Comparison of ENCODE assay signal across 9 cellular contexts in genomic region chr11:64804346-64805210, GRCh38. TPM values are rescaled to one million over a fixed set of nuclear protein-coding genes. Genes with fewer than 3 reads are reported as not detected.
A peak's percentile ranks its signal among the peaks of the same experiment; 100 is the strongest.
DNase-seq lines count a peak whose midpoint lies in the region; ATAC-seq, FAIRE-seq and TF ChIP-seq lines count a peak whose summit lies in the region.
"Had no signal": no experiment of that assay in that cellular context is flagged by ENCODE, and none has a peak within 500 bp of the region (broad histone marks: within the 10 kb centered on the region; RNA-seq: fewer than 3 reads in every experiment).

No MANE protein-coding gene starts in this region.

- H3K36me3 ChIP-seq in HUES64 (ENCODE audit: insufficient read depth, low read length) (peaks cover 32% of the 10 kb centered on the region), K562 (ENCODE audit: control insufficient read depth, insufficient read depth, low read length) (peaks cover 55% of the 10 kb centered on the region; the same call in 2 of the 3 replicates), small intestine (ENCODE audit: control insufficient read depth in 2 of 2, insufficient read depth in 2 of 2, low read length in 2 of 2) (no peaks in the 10 kb centered on the region)

- H3K4me3 ChIP-seq in HUES64 (ENCODE audit: low read length), result peak overlapping the region; percentile 64
- H3K4me3 ChIP-seq in K562, result no peak overlapping the region
- no peak overlapping the region for H3K4me3 ChIP-seq in small intestine (ENCODE audit: low read depth in 1 of 2, low read length in 2 of 2)

- H3K4me3 Mint-ChIP-seq in CD4-positive, alpha-beta T cell, result peak overlapping the region; percentile 91
- H3K4me3 Mint-ChIP-seq in naive thymus-derived CD8-positive, alpha-beta T cell, result peak overlapping the region; percentile 81 to 91 (median 87)

- CTCF ChIA-PET in CD4-positive, alpha-beta T cell (lab: Charles Lee), result interaction anchor here (1.2 to 1.6 kb wide), 2 partner anchors 81 to 83 kb away, joined by 3 to 4 read pairs; no protein-coding TSS in a partner anchor
- CTCF ChIA-PET in K562 (lab: Yijun Ruan, JAX; ENCODE audit: low intra/inter-chr PET ratio), result interaction anchor here (0.6 to 1.1 kb wide), 3 partner anchors 17 to 164 kb away, joined by 3 to 4 read pairs (median 4); no protein-coding TSS in a partner anchor

- peaks cover 38% of the 10 kb centered on the region for H3K4me1 Mint-ChIP-seq in CD4-positive, alpha-beta T cell (ENCODE audit: low read depth)
- H3K4me1 Mint-ChIP-seq in naive thymus-derived CD8-positive, alpha-beta T cell, result peaks cover 24 to 53% (median 50%) of the 10 kb centered on the region in 4 donors

- H3K27ac Mint-ChIP-seq in CD4-positive, alpha-beta T cell, result peak overlapping the region; percentile 91
- peak overlapping the region in 8 of 10 donors; percentile 79 to 95 (median 92) for H3K27ac Mint-ChIP-seq in naive thymus-derived CD8-positive, alpha-beta T cell

- H3K9me3 Mint-ChIP-seq in CD4-positive, alpha-beta T cell, result no peaks in the 10 kb centered on the region
- H3K9me3 Mint-ChIP-seq in naive thymus-derived CD8-positive, alpha-beta T cell, result no peaks in the 10 kb centered on the region

- H3K9ac ChIP-seq in HUES64 (ENCODE audit: low read depth, low read length) (0 out of 2 replicates have a peak overlapping the region, but pooled peaks have one; percentile 3), K562 (ENCODE audit: insufficient read depth in 1 of 2, low read depth in 2 of 2, low read length in 2 of 2) (peak overlapping the region; percentile 10 to 87; a peak in 2 of 4 replicates)

- H3K27ac ChIP-seq in CD4-positive, alpha-beta T cell (ENCODE audit: low read depth, low read length), result peak overlapping the region; percentile 86
- peak overlapping the region; percentile 82; the same call in 1 of the 2 replicates for H3K27ac ChIP-seq in HUES64 (ENCODE audit: low read depth, low read length)
- no peak overlapping the region; the same call in 2 of the 3 replicates for H3K27ac ChIP-seq in K562 (ENCODE audit: extremely low read depth, low read depth, low read length)
- peak overlapping the region in 1 of 2 donors; percentile 89 for H3K27ac ChIP-seq in small intestine (ENCODE audit: low read depth in 1 of 2, low read length in 1 of 2)

- no peak for TF ChIP-seq EP300 in K562 (IDR thresholded peaks at IDR 0.05; ENCODE audit: low read length)

- peaks cover 54% of the 10 kb centered on the region for H3K36me3 Mint-ChIP-seq in CD4-positive, alpha-beta T cell (ENCODE audit: low read depth)
- H3K36me3 Mint-ChIP-seq in naive thymus-derived CD8-positive, alpha-beta T cell, result peaks cover 0 to 32% (median 11%) of the 10 kb centered on the region in 3 donors

- intact Hi-C loops in CD4-positive, alpha-beta T cell (cut with DNase I, micrococcal nuclease), result loop anchor here in 1 of 2 experiments (5.0 kb wide), 3 partner anchors 38 to 308 kb away; partner anchors contain the start of genes CDC42BPG and TM7SF2
- intact Hi-C loops in K562 (cut with micrococcal nuclease), result loop anchor here (5.0 kb wide), 1 partner anchor 38 kb away; the partner anchor contains the start of gene CDC42BPG

- peaks cover 8% of the 10 kb centered on the region for H3K79me2 ChIP-seq in K562 (ENCODE audit: control insufficient read depth, insufficient read depth, low read length)

- no peaks in the 10 kb centered on the region for H3K9me1 ChIP-seq in K562 (ENCODE audit: control insufficient read depth, insufficient read depth, low read length)

- POLR2A ChIA-PET in CD4-positive, alpha-beta T cell (lab: Charles Lee), result interaction anchor here (1.1 to 5.7 kb wide), 5 partner anchors 26 to 330 kb away, joined by 8 to 81 read pairs (median 10); partner anchors contain the start of genes CDC42BPG, RASGRP2 and SF1
- POLR2A ChIA-PET in K562 (lab: Yijun Ruan, JAX), result interaction anchor here (1.4 kb wide), 1 partner anchor 26 kb away, joined by 4 read pairs; the partner anchor contains the start of gene SF1
- POLR2A ChIA-PET in naive thymus-derived CD8-positive, alpha-beta T cell (lab: Charles Lee), result interaction anchor here (0.5 to 7.3 kb wide), 8 partner anchors 9 to 313 kb away, joined by 3 to 135 read pairs (median 27); partner anchors contain the start of genes RASGRP2, SF1 and ZNHIT2

- 93% methylated on average over 41 of the region's 41 CpGs for WGBS in HUES64
- 89% methylated on average over 26 of the region's 41 CpGs for whole genome bisulfite sequencing in K562 (ENCODE audit: insufficient coverage, low coverage, missing lambda C conversion rate)
- 91 to 94% (median 94%) methylated on average over 35 to 41 of the region's 41 CpGs for WGBS in small intestine, 3 donors

- no peak for FAIRE-seq in K562 (lab: Jason Lieb, UNC)
- FAIRE-seq in small intestine (lab: Jason Lieb, UNC), result no peak

- in situ Hi-C loops in K562 (cut with MboI), result no loop called here

- TF ChIP-seq RAD21 in K562 (CRISPR knock-in tag; conservative IDR thresholded peaks at IDR 0.05 in 1 of 2, IDR thresholded peaks at IDR 0.05 in 1 of 2), result no peak

- H3K4me1 ChIP-seq in HUES64 (ENCODE audit: insufficient read depth, low read length), result peaks cover 9% of the 10 kb centered on the region
- H3K4me1 ChIP-seq in K562 (replicated peaks in 1 of 2; ENCODE audit: control insufficient read depth in 2 of 2, insufficient read depth in 2 of 2, low read length in 2 of 2), result peaks cover 35 to 60% of the 10 kb centered on the region in 2 experiments
- H3K4me1 ChIP-seq in small intestine (ENCODE audit: control insufficient read depth in 2 of 2, insufficient read depth in 1 of 2, low read depth in 1 of 2, low read length in 1 of 2), result peaks cover 1 to 4% of the 10 kb centered on the region in 2 donors

- no peak overlapping the region for H2AFZ ChIP-seq in K562 (ENCODE audit: low read depth, low read length)

- peak overlapping the region; percentile 91; the same call in 1 of the 2 replicates for H3K4me2 ChIP-seq in K562 (ENCODE audit: insufficient read depth, low read length)

- no peaks in the 10 kb centered on the region for H3K27me3 ChIP-seq in CD4-positive, alpha-beta T cell (ENCODE audit: control insufficient read depth, insufficient read depth, low read length)
- H3K27me3 ChIP-seq in HUES64 (ENCODE audit: insufficient read depth, low read length) (no peaks in the 10 kb centered on the region), K562 (ENCODE audit: control insufficient read depth in 2 of 2, insufficient read depth in 2 of 2, low read length in 2 of 2) (no peaks in the 10 kb centered on the region), small intestine (ENCODE audit: control insufficient read depth in 2 of 2, insufficient read depth in 2 of 2, low read length in 2 of 2) (no peaks in the 10 kb centered on the region)

- TF ChIP-seq POLR2A in K562 (conservative IDR thresholded peaks at IDR 0.05), result no peak

- TF ChIP-seq CTCF in CD4-positive, alpha-beta T cell (IDR thresholded peaks at IDR 0.05), result no peak
- peak; percentile 31 to 51 (median 36); a peak in 5 of 6 replicates for TF ChIP-seq CTCF in K562 (IDR thresholded peaks at IDR 0.05 in 2 of 3, conservative IDR thresholded peaks at IDR 0.05 in 1 of 3; ENCODE audit: insufficient read depth in 2 of 3, low read depth in 1 of 3, low read length in 3 of 3)

- DNase-seq in CD4-positive, alpha-beta T cell, result no peak
- DNase-seq in K562 (ENCODE audit: extremely low read depth in 1 of 4, low spot score in 3 of 4), result no peak
- no peak for DNase-seq in naive thymus-derived CD8-positive, alpha-beta T cell
- DNase-seq in small intestine, result no peak
- no peak for DNase-seq in KG1 (lab: John Stamatoyannopoulos, UW)
- no peak for DNase-seq in T-helper 9 cell

- no peak for ATAC-seq in CD4-positive, alpha-beta T cell (ENCODE audit: poor library complexity)
- peak; percentile 9; the same call in 1 of the 3 replicates for ATAC-seq in K562
- ATAC-seq in naive thymus-derived CD8-positive, alpha-beta T cell, result no peak
- no peak for ATAC-seq in HG03457 (IDR thresholded peaks at IDR 0.05; ENCODE audit: unreplicated experiment)

- H4K20me1 ChIP-seq in K562 (replicated peaks; ENCODE audit: control insufficient read depth, insufficient read depth, low read length), result no peaks in the 10 kb centered on the region

- no peaks in the 10 kb centered on the region for H3K27me3 Mint-ChIP-seq in CD4-positive, alpha-beta T cell
- no peaks in the 10 kb centered on the region for H3K27me3 Mint-ChIP-seq in naive thymus-derived CD8-positive, alpha-beta T cell

- BruUV-seq in K562 (replicated peaks; lab: Mats Ljungman, UMichigan), result no TSS peak

- H3K9me3 ChIP-seq in CD4-positive, alpha-beta T cell (ENCODE audit: control insufficient read depth, low read length), result no peaks in the 10 kb centered on the region
- H3K9me3 ChIP-seq in HUES64 (ENCODE audit: insufficient read depth, low read depth, low read length) (no peaks in the 10 kb centered on the region), K562 (replicated peaks; ENCODE audit: control insufficient read depth, insufficient read depth, low read depth, low read length) (no peaks in the 10 kb centered on the region), small intestine (ENCODE audit: control insufficient read depth, low read depth) (no peaks in the 10 kb centered on the region)

RNA-seq across cellular contexts. Expression of gene MAP4K2, which starts 1.6 kb away (rescaled TPM):
- 10 to 100 TPM; 71.9 to 74.1 TPM for total RNA-seq in CD4-positive, alpha-beta T cell
- polyA plus RNA-seq in HUES64 (2013, experiment 1 of 2), result 14.1 TPM
- 16.9 TPM for polyA plus RNA-seq in HUES64 (2013, experiment 2 of 2)
- total RNA-seq in K562 (2011; cell fraction: chromatin; rRNA removed; ENCODE audit: low replicate concordance), result 11.3 and 40.1 TPM in 2 replicates
- total RNA-seq in K562 (2011; cell fraction: nucleolus; rRNA removed), result 20.5 and 22.5 TPM in 2 replicates
- 7.3 and 11.7 TPM in 2 replicates for total RNA-seq in K562 (2011; cell fraction: nucleoplasm; rRNA removed)
- total RNA-seq in K562 (2014; rRNA removed), result 9.6 and 13.7 TPM in 2 replicates
- total RNA-seq in K562 (2014; rRNA removed; fragmentation: Illumina TruSeq; extraction: Trizol), result 3.4 and 4.9 TPM in 2 replicates
- 7.0 and 8.5 TPM in 2 replicates for total RNA-seq in K562 (2015; rRNA removed; fragmentation: Illumina TruSeq; extraction: Trizol)
- 13.9 and 14.5 TPM in 2 replicates for total RNA-seq in K562 (2021)
- 7.3 and 11.2 TPM in 2 replicates for polyA plus RNA-seq in K562 (2011; rRNA removed)
- polyA plus RNA-seq in K562 (2011; cell fraction: cytosol; rRNA removed), result 11.2 and 14.4 TPM in 2 replicates
- 40.2 and 43.0 TPM in 2 replicates for polyA plus RNA-seq in K562 (2011; cell fraction: nucleus; rRNA removed)
- 9.6 and 14.0 TPM in 2 replicates for polyA plus RNA-seq in K562 (2012)
- 8.5 and 12.2 TPM in 2 replicates for polyA plus RNA-seq in K562 (2014; fragmentation: Illumina TruSeq; extraction: Trizol)
- under 1 TPM; 0.13 to 0.39 TPM for polyA plus RNA-seq in K562 (2014; fragmentation: Nextera tagmentation; extraction: Ambion mirVana)
- 10.5 and 11.6 TPM in 2 replicates for polyA plus RNA-seq in K562 (2014; rRNA removed)
- 5.1 and 6.7 TPM in 2 replicates for polyA minus RNA-seq in K562 (2011; rRNA and poly(A)+ RNA removed)
- polyA minus RNA-seq in K562 (2011; cell fraction: cytosol; rRNA and poly(A)+ RNA removed), result 8.8 and 11.1 TPM in 2 replicates
- polyA minus RNA-seq in K562 (2011; cell fraction: nucleus; rRNA and poly(A)+ RNA removed), result 5.8 and 12.4 TPM in 2 replicates
- total RNA-seq in naive thymus-derived CD8-positive, alpha-beta T cell, result 100 to 1,000 TPM; 128 to 135 TPM
- 10 to 100 TPM; 26.6 to 55.5 (median 30.3) TPM for polyA plus RNA-seq in naive thymus-derived CD8-positive, alpha-beta T cell
- polyA plus RNA-seq in small intestine, result 10 to 100 TPM in 1 of 3 donors, 1 to 10 TPM in 2; 9.2 to 13.6 (median 9.7) TPM

RNA-seq across cellular contexts. Expression of gene MEN1, which starts 5.8 kb away (rescaled TPM):
- 10 to 100 TPM; 16.4 to 17.7 TPM for total RNA-seq in CD4-positive, alpha-beta T cell
- polyA plus RNA-seq in HUES64 (2013, experiment 1 of 2), result 31.5 TPM
- 36.6 TPM for polyA plus RNA-seq in HUES64 (2013, experiment 2 of 2)
- total RNA-seq in K562 (2011; cell fraction: chromatin; rRNA removed; ENCODE audit: low replicate concordance), result 33.3 and 80.8 TPM in 2 replicates
- 78.7 and 86.4 TPM in 2 replicates for total RNA-seq in K562 (2011; cell fraction: nucleolus; rRNA removed)
- total RNA-seq in K562 (2011; cell fraction: nucleoplasm; rRNA removed), result 51.5 and 54.8 TPM in 2 replicates
- total RNA-seq in K562 (2014; rRNA removed) (24.3 and 29.4 TPM in 2 replicates), K562 (2014; rRNA removed; fragmentation: Illumina TruSeq; extraction: Trizol) (6.3 and 7.3 TPM in 2 replicates), K562 (2015; rRNA removed; fragmentation: Illumina TruSeq; extraction: Trizol) (12.3 and 15.0 TPM in 2 replicates), K562 (2021) (55.7 and 57.2 TPM in 2 replicates)
- polyA plus RNA-seq in K562 (2011; rRNA removed) (19.3 and 34.7 TPM in 2 replicates), K562 (2014; fragmentation: Illumina TruSeq; extraction: Trizol) (42.7 and 48.3 TPM in 2 replicates), K562 (2014; fragmentation: Nextera tagmentation; extraction: Ambion mirVana) (1 to 10 TPM; 3.4 to 3.9 TPM), K562 (2014; rRNA removed) (40.5 and 42.5 TPM in 2 replicates), small intestine (10 to 100 TPM; 17.6 to 27.1 (median 23.4) TPM)
- polyA plus RNA-seq in K562 (2011; cell fraction: cytosol; rRNA removed), result 22.5 and 54.7 TPM in 2 replicates
- 88.7 and 149 TPM in 2 replicates for polyA plus RNA-seq in K562 (2011; cell fraction: nucleus; rRNA removed)
- polyA plus RNA-seq in K562 (2012), result 41.1 and 44.4 TPM in 2 replicates
- polyA minus RNA-seq in K562 (2011; rRNA and poly(A)+ RNA removed), result 6.3 and 9.1 TPM in 2 replicates
- 24.1 and 29.2 TPM in 2 replicates for polyA minus RNA-seq in K562 (2011; cell fraction: cytosol; rRNA and poly(A)+ RNA removed)
- polyA minus RNA-seq in K562 (2011; cell fraction: nucleus; rRNA and poly(A)+ RNA removed), result 19.9 and 21.0 TPM in 2 replicates
- total RNA-seq in naive thymus-derived CD8-positive, alpha-beta T cell, result 10 to 100 TPM; 50.7 to 54.1 TPM
- polyA plus RNA-seq in naive thymus-derived CD8-positive, alpha-beta T cell, result 10 to 100 TPM; 22.1 to 57.4 (median 36.1) TPM

RNA-seq across cellular contexts. Expression of gene SF1, which starts 26.2 kb away (rescaled TPM):
- 1,000 to 10,000 TPM; 1,632 to 1,657 TPM for total RNA-seq in CD4-positive, alpha-beta T cell
- polyA plus RNA-seq in HUES64 (2013, experiment 1 of 2), result 208 TPM
- polyA plus RNA-seq in HUES64 (2013, experiment 2 of 2), result 212 TPM
- total RNA-seq in K562 (2011; cell fraction: chromatin; rRNA removed; ENCODE audit: low replicate concordance), result 535 and 698 TPM in 2 replicates
- total RNA-seq in K562 (2011; cell fraction: nucleolus; rRNA removed), result 252 and 253 TPM in 2 replicates
- 451 and 617 TPM in 2 replicates for total RNA-seq in K562 (2011; cell fraction: nucleoplasm; rRNA removed)
- total RNA-seq in K562 (2014; rRNA removed) (141 and 158 TPM in 2 replicates), K562 (2014; rRNA removed; fragmentation: Illumina TruSeq; extraction: Trizol) (111 and 122 TPM in 2 replicates), K562 (2015; rRNA removed; fragmentation: Illumina TruSeq; extraction: Trizol) (78.3 and 84.0 TPM in 2 replicates), K562 (2021) (295 and 334 TPM in 2 replicates)
- polyA plus RNA-seq in K562 (2011; rRNA removed) (64.3 and 88.2 TPM in 2 replicates), K562 (2014; fragmentation: Illumina TruSeq; extraction: Trizol) (207 and 244 TPM in 2 replicates), K562 (2014; fragmentation: Nextera tagmentation; extraction: Ambion mirVana) (10 to 100 TPM; 13.1 to 14.0 TPM), K562 (2014; rRNA removed) (123 and 131 TPM in 2 replicates), small intestine (10 to 100 TPM; 69.8 to 90.3 (median 76.7) TPM)
- 38.0 and 43.0 TPM in 2 replicates for polyA plus RNA-seq in K562 (2011; cell fraction: cytosol; rRNA removed)
- 224 and 275 TPM in 2 replicates for polyA plus RNA-seq in K562 (2011; cell fraction: nucleus; rRNA removed)
- 197 and 225 TPM in 2 replicates for polyA plus RNA-seq in K562 (2012)
- 94.0 and 130 TPM in 2 replicates for polyA minus RNA-seq in K562 (2011; rRNA and poly(A)+ RNA removed)
- polyA minus RNA-seq in K562 (2011; cell fraction: cytosol; rRNA and poly(A)+ RNA removed), result 61.7 and 83.6 TPM in 2 replicates
- polyA minus RNA-seq in K562 (2011; cell fraction: nucleus; rRNA and poly(A)+ RNA removed), result 141 and 236 TPM in 2 replicates
- 1,000 to 10,000 TPM; 1,030 to 1,057 TPM for total RNA-seq in naive thymus-derived CD8-positive, alpha-beta T cell
- polyA plus RNA-seq in naive thymus-derived CD8-positive, alpha-beta T cell, result 100 to 1,000 TPM in 1 of 3 donors, 10 to 100 TPM in 2; 87.0 to 138 (median 96.6) TPM

RNA-seq across cellular contexts. Expression of gene CDC42BPG, which starts 39.9 kb away (rescaled TPM):
- 1 to 10 TPM; 6.9 to 9.7 TPM for total RNA-seq in CD4-positive, alpha-beta T cell
- polyA plus RNA-seq in HUES64 (2013, experiment 1 of 2), result 4.0 TPM
- 4.4 TPM for polyA plus RNA-seq in HUES64 (2013, experiment 2 of 2)
- 19.1 and 64.6 TPM in 2 replicates for total RNA-seq in K562 (2011; cell fraction: chromatin; rRNA removed; ENCODE audit: low replicate concordance)
- 33.3 and 37.9 TPM in 2 replicates for total RNA-seq in K562 (2011; cell fraction: nucleolus; rRNA removed)
- total RNA-seq in K562 (2011; cell fraction: nucleoplasm; rRNA removed), result 16.2 and 19.7 TPM in 2 replicates
- total RNA-seq in K562 (2014; rRNA removed) (4.0 and 7.1 TPM in 2 replicates), K562 (2014; rRNA removed; fragmentation: Illumina TruSeq; extraction: Trizol) (0.99 and 1.1 TPM in 2 replicates), K562 (2015; rRNA removed; fragmentation: Illumina TruSeq; extraction: Trizol) (2.1 and 2.5 TPM in 2 replicates), K562 (2021) (7.4 and 8.8 TPM in 2 replicates)
- polyA plus RNA-seq in K562 (2011; rRNA removed) (2.2 and 3.6 TPM in 2 replicates), K562 (2014; fragmentation: Illumina TruSeq; extraction: Trizol) (1.8 and 4.6 TPM in 2 replicates), K562 (2014; fragmentation: Nextera tagmentation; extraction: Ambion mirVana) (under 1 TPM; 0.04 to 0.08 TPM), K562 (2014; rRNA removed) (7.9 and 11.8 TPM in 2 replicates), small intestine (10 to 100 TPM; 12.1 to 36.5 (median 27.0) TPM)
- 2.0 and 4.5 TPM in 2 replicates for polyA plus RNA-seq in K562 (2011; cell fraction: cytosol; rRNA removed)
- 15.1 and 28.5 TPM in 2 replicates for polyA plus RNA-seq in K562 (2011; cell fraction: nucleus; rRNA removed)
- 4.7 and 6.3 TPM in 2 replicates for polyA plus RNA-seq in K562 (2012)
- 2.1 and 3.0 TPM in 2 replicates for polyA minus RNA-seq in K562 (2011; rRNA and poly(A)+ RNA removed)
- polyA minus RNA-seq in K562 (2011; cell fraction: cytosol; rRNA and poly(A)+ RNA removed), result 3.2 and 3.5 TPM in 2 replicates
- polyA minus RNA-seq in K562 (2011; cell fraction: nucleus; rRNA and poly(A)+ RNA removed), result 12.1 and 12.2 TPM in 2 replicates
- total RNA-seq in naive thymus-derived CD8-positive, alpha-beta T cell, result 10 to 100 TPM in 1 of 2 experiments, 1 to 10 TPM in 1; 9.0 to 10.3 TPM
- under 1 TPM; 0.09 to 0.38 (median 0.13) TPM for polyA plus RNA-seq in naive thymus-derived CD8-positive, alpha-beta T cell

RNA-seq across cellular contexts. Expression of gene PYGM, which starts 44.8 kb away (rescaled TPM):
- total RNA-seq in CD4-positive, alpha-beta T cell, result 1 to 10 TPM; 5.0 to 6.0 TPM
- 2.8 TPM for polyA plus RNA-seq in HUES64 (2013, experiment 1 of 2)
- 2.5 TPM for polyA plus RNA-seq in HUES64 (2013, experiment 2 of 2)
- total RNA-seq in K562 (2011; cell fraction: chromatin; rRNA removed; ENCODE audit: low replicate concordance), result 3.2 and 8.8 TPM in 2 replicates
- 2.1 and 2.3 TPM in 2 replicates for total RNA-seq in K562 (2011; cell fraction: nucleolus; rRNA removed)
- 2.2 and 2.8 TPM in 2 replicates for total RNA-seq in K562 (2011; cell fraction: nucleoplasm; rRNA removed)
- total RNA-seq in K562 (2014; rRNA removed) (0.65 and 1.5 TPM in 2 replicates), K562 (2014; rRNA removed; fragmentation: Illumina TruSeq; extraction: Trizol) (0.29 and 0.32 TPM in 2 replicates), K562 (2015; rRNA removed; fragmentation: Illumina TruSeq; extraction: Trizol) (0.33 and 0.60 TPM in 2 replicates), K562 (2021) (0.69 and 1.2 TPM in 2 replicates)
- polyA plus RNA-seq in K562 (2011; rRNA removed) (0.72 and 1.2 TPM in 2 replicates), K562 (2014; fragmentation: Illumina TruSeq; extraction: Trizol) (0.76 and 0.87 TPM in 2 replicates), K562 (2014; fragmentation: Nextera tagmentation; extraction: Ambion mirVana) (under 1 TPM; 0.07 to 0.11 TPM), K562 (2014; rRNA removed) (0.55 and 0.68 TPM in 2 replicates), small intestine (1 to 10 TPM in 2 of 3 donors, under 1 TPM in 1; 0.54 to 1.5 (median 1.1) TPM)
- polyA plus RNA-seq in K562 (2011; cell fraction: cytosol; rRNA removed), result 0.59 and 1.3 TPM in 2 replicates
- 1.7 and 3.2 TPM in 2 replicates for polyA plus RNA-seq in K562 (2011; cell fraction: nucleus; rRNA removed)
- polyA plus RNA-seq in K562 (2012), result 0.68 and 0.82 TPM in 2 replicates
- polyA minus RNA-seq in K562 (2011; rRNA and poly(A)+ RNA removed), result 0.42 and 0.53 TPM in 2 replicates
- 2.1 and 3.9 TPM in 2 replicates for polyA minus RNA-seq in K562 (2011; cell fraction: cytosol; rRNA and poly(A)+ RNA removed)
- polyA minus RNA-seq in K562 (2011; cell fraction: nucleus; rRNA and poly(A)+ RNA removed), result 0.78 and 2.2 TPM in 2 replicates
- 10 to 100 TPM; 13.0 to 18.4 TPM for total RNA-seq in naive thymus-derived CD8-positive, alpha-beta T cell
- polyA plus RNA-seq in naive thymus-derived CD8-positive, alpha-beta T cell, result under 1 TPM; 0.09 to 0.50 (median 0.49) TPM
- total RNA-seq: glomerular endothelial cell had no signal
